In the genomic region with DNA sequence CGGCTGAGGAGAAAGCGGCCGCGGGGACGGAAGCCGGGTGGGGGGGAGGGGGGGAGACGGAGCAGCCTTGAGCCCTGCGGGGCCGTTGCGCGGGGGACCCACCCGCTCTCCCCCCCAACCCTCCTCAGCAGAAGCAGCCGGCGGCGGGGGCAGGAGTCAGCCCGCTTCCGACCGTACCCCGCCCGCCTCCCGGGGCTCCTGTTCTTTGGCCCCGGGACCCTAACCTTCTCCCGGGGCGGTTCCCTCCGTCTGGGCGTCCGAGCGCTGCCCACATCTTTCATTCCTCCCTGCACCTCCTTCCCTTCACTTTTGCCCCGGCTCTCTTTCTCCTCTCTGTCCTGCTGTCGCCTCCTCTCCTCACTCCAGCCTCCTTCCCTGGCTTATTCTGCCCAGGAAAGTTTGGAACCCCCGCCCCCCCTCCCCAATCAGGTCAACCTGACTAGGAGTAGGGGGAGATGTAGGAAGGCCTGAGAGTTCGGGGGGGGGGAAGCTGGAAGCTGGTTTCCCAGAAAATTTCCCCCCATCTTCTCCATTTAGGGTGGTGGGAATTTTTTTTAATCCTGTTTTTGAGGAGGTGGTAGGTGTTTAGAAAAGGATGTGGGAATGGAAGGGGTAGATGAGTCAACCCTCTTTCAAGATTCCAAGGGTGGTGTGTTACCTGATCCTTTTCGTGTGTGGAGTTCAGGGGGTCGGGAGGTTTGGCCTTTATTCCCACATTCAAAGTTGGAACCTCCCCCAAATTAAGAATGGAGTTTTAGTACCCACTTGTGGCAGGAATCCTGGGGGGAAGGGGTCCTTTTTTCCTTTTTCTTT, we compare ENCODE assay signal across 8 cellular contexts. TPM values are rescaled to one million over a fixed set of nuclear protein-coding genes. Genes with fewer than 3 reads are reported as not detected.
DNase-seq lines count a peak whose midpoint lies in the region; ATAC-seq and TF ChIP-seq lines count a peak whose summit lies in the region.

No MANE protein-coding gene starts in this region.

- H3K4me3 ChIP-seq in KMS-11 (IDR thresholded peaks at IDR 0.05; ENCODE audit: insufficient read depth, low read depth, low read length) (no peak overlapping the region), colonic mucosa (peak overlapping the region; percentile 84)

- H3K36me3 ChIP-seq in KMS-11 (ENCODE audit: insufficient read depth), result no peaks in the 10 kb centered on the region
- no peaks in the 10 kb centered on the region for H3K36me3 ChIP-seq in colonic mucosa

- H2AFZ ChIP-seq in KMS-11 (ENCODE audit: low read depth), result peak overlapping the region; percentile 54; the same call in 1 of the 2 replicates

- peaks cover 38% of the 10 kb centered on the region for H3K4me1 ChIP-seq in KMS-11 (ENCODE audit: low read depth, poor library complexity, severe bottlenecking)
- H3K4me1 ChIP-seq in colonic mucosa, result peaks cover 4% of the 10 kb centered on the region

- ATAC-seq in Right ventricle myocardium inferior, result peak; percentile 1

- H3K36me3 Mint-ChIP-seq in mesothelial cell of epicardium, result no peaks in the 10 kb centered on the region

- H3K27ac ChIP-seq in KMS-11 (no peak overlapping the region), colonic mucosa (peak overlapping the region; percentile 84)

- intact Hi-C loops in Right ventricle myocardium inferior (cut with DNase I), result loop anchor here (5.0 to 10.0 kb wide), 4 partner anchors 73 to 295 kb away; partner anchors contain the start of genes IFT20, LYRM9 and TNFAIP1
- intact Hi-C loops in cardiac septum (cut with DNase I), result no loop called here
- intact Hi-C loops in colonic mucosa (cut with DNase I), result loop anchor here (10.0 kb wide), 1 partner anchor 73 kb away; no protein-coding TSS in a partner anchor

- H3K27me3 ChIP-seq in KMS-11 (ENCODE audit: insufficient read depth, low read depth) (no peaks in the 10 kb centered on the region), colonic mucosa (no peaks in the 10 kb centered on the region)

- H3K4me2 ChIP-seq in KMS-11, result peak overlapping the region; percentile 38

- H3K9me3 Mint-ChIP-seq in mesothelial cell of epicardium, result no peaks in the 10 kb centered on the region

- H3K9ac ChIP-seq in KMS-11 (peak overlapping the region; percentile 45; the same call in 1 of the 2 replicates), colonic mucosa (ENCODE audit: low read depth in 2 of 2, low read length in 2 of 2) (peak overlapping the region; percentile 63 to 86)

- TF ChIP-seq CTCF in KMS-11 (conservative IDR thresholded peaks at IDR 0.05; ENCODE audit: low read depth, low read length) (no peak), colonic mucosa (IDR thresholded peaks at IDR 0.05) (no peak), mesothelial cell of epicardium (IDR thresholded peaks at IDR 0.05; ENCODE audit: unreplicated experiment) (no peak)

- no peaks in the 10 kb centered on the region for H4K20me1 ChIP-seq in KMS-11 (ENCODE audit: insufficient read depth)

- peak overlapping the region; percentile 90 for H3K4me3 Mint-ChIP-seq in mesothelial cell of epicardium

- peaks cover 43% of the 10 kb centered on the region for H3K4me1 Mint-ChIP-seq in mesothelial cell of epicardium

- H3K79me2 ChIP-seq in KMS-11 (ENCODE audit: insufficient read depth, low read depth), result peaks cover 24% of the 10 kb centered on the region; the same call in 1 of the 2 replicates

- no peaks in the 10 kb centered on the region for H3K9me3 ChIP-seq in colonic mucosa

- DNase-seq in Right ventricle myocardium inferior (ENCODE audit: missing footprints), result no peak
- no peak for DNase-seq in cardiac septum (ENCODE audit: low spot score)
- DNase-seq in colonic mucosa, result no peak
- DNase-seq in mesothelial cell of epicardium (ENCODE audit: low spot score in 2 of 2, unreplicated experiment in 2 of 2), result no peak
- no peak for DNase-seq in iPS-NIHi11 (ENCODE audit: low spot score)
- DNase-seq in islet precursor cell, result no peak
- no peak for DNase-seq in NCI-H1092 treated with DMSO at 0.1 percent for 48 hours (lab: John Stamatoyannopoulos, UW)

- H3K27ac Mint-ChIP-seq in mesothelial cell of epicardium, result peak overlapping the region; percentile 64

- peaks cover 3% of the 10 kb centered on the region for H3K27me3 Mint-ChIP-seq in mesothelial cell of epicardium (ENCODE audit: low read depth)

RNA-seq across cellular contexts. Expression of gene NLK, which starts 0.4 kb away (rescaled TPM):
- total RNA-seq in Right ventricle myocardium inferior, result 20.8 TPM
- total RNA-seq in cardiac septum, result 21.4 TPM
- 10 to 100 TPM; 17.2 to 20.9 TPM for total RNA-seq in colonic mucosa
- total RNA-seq in mesothelial cell of epicardium, result 22.6 to 23.8 TPM (median 23.6 TPM) in 3 replicates
